ENCODE assay signal across 23 cellular contexts in the genomic region with DNA sequence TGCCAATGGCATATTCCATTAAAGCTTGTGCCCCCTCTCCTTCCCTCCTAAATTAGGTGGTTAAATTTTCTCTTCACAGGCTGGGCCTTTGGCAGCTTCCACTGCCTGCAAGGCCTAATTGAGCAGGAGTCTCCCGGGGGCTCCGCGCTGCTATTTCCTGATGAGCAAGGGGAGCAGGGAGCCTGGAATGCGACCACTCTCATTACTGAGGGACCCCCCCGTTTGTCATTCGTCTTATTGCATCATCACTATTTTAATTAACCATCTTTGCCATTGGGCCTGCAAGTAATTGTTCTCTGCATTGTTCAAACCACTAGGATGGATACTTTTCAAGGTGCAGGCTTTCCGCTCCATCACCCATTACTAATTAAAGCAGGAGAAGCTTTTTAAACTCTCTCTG.
"Had no signal": no experiment of that assay in that cellular context is flagged by ENCODE, and none has a peak within 500 bp of the region (broad histone marks: within the 10 kb centered on the region; RNA-seq: fewer than 3 reads in every experiment).

No MANE protein-coding gene starts in this region.

- H3K4me1 Mint-ChIP-seq: activated B cell treated with CpG ODN at 0.5 μM for 24 hours; activated CD4-positive, alpha-beta memory T cell treated with anti-CD3 and anti-CD28 coated beads, Interleukin-2, amount 10 ng/mL, durations not matched to agents 7 days and 5 days; activated CD4-positive, alpha-beta T cell treated with anti-CD3 and anti-CD28 coated beads, Interleukin-2, amount 10 ng/mL, durations not matched to agents 7 days and 5 days; activated naive CD4-positive, alpha-beta T cell treated with anti-CD3 and anti-CD28 coated beads, Interleukin-2, amount 50 U/mL, for 24 hours had no signal

- H3K9me3 Mint-ChIP-seq: activated B cell treated with CpG ODN at 0.5 μM for 24 hours; activated CD4-positive, alpha-beta memory T cell treated with anti-CD3 and anti-CD28 coated beads, Interleukin-2, amount 10 ng/mL, durations not matched to agents 7 days and 5 days; T-helper 1 cell treated with Interleukin-12 subunit alpha and Interleukin-12 subunit beta and Interleukin-4 antibody, amounts not matched to agents 30 μg/mL and 1 μg/mL, for 36 hours had no signal

- H3K36me3 Mint-ChIP-seq: activated naive CD4-positive, alpha-beta T cell treated with anti-CD3 and anti-CD28 coated beads, Interleukin-2, amount 50 U/mL, for 24 hours had no signal

- H3K4me1 ChIP-seq: breast epithelium, Peyer's patch, SJSA1 had no signal

- H3K4me3 Mint-ChIP-seq: activated B cell treated with CpG ODN at 0.5 μM for 24 hours; activated CD4-positive, alpha-beta memory T cell treated with anti-CD3 and anti-CD28 coated beads, Interleukin-2, amount 10 ng/mL, durations not matched to agents 7 days and 5 days; activated CD4-positive, alpha-beta T cell treated with anti-CD3 and anti-CD28 coated beads, Interleukin-2, amount 10 ng/mL, durations not matched to agents 7 days and 5 days; activated naive CD4-positive, alpha-beta T cell treated with anti-CD3 and anti-CD28 coated beads, Interleukin-2, amount 50 U/mL, for 24 hours; T-helper 1 cell treated with Interleukin-12 subunit alpha and Interleukin-12 subunit beta and Interleukin-4 antibody, amounts not matched to agents 30 μg/mL and 1 μg/mL, for 36 hours had no signal

- H3K4me2 ChIP-seq: KMS-11 had no signal

- H3K27ac Mint-ChIP-seq: activated B cell treated with CpG ODN at 0.5 μM for 24 hours; activated CD4-positive, alpha-beta memory T cell treated with anti-CD3 and anti-CD28 coated beads, Interleukin-2, amount 10 ng/mL, durations not matched to agents 7 days and 5 days; activated CD4-positive, alpha-beta T cell treated with anti-CD3 and anti-CD28 coated beads, Interleukin-2, amount 10 ng/mL, durations not matched to agents 7 days and 5 days; activated naive CD4-positive, alpha-beta T cell treated with anti-CD3 and anti-CD28 coated beads, Interleukin-2, amount 50 U/mL, for 24 hours; T-helper 1 cell treated with Interleukin-12 subunit alpha and Interleukin-12 subunit beta and Interleukin-4 antibody, amounts not matched to agents 30 μg/mL and 1 μg/mL, for 36 hours had no signal

- H3K27me3 ChIP-seq: breast epithelium, MG63, Peyer's patch had no signal

- DNase-seq: activated B cell treated with CpG ODN at 0.5 μM for 24 hours; activated CD4-positive, alpha-beta memory T cell treated with anti-CD3 and anti-CD28 coated beads, Interleukin-2, amount 10 ng/mL, durations not matched to agents 7 days and 5 days; activated CD4-positive, alpha-beta T cell treated with anti-CD3 and anti-CD28 coated beads, Interleukin-2, amount 10 ng/mL, durations not matched to agents 7 days and 5 days; activated CD8-positive, alpha-beta memory T cell treated with anti-CD3 and anti-CD28 coated beads, Interleukin-2, amount 50 U/mL, for 4 hours; activated naive CD4-positive, alpha-beta T cell; aorta; caudate nucleus; MG63; MV-4-11; NCI-H1092 treated with DMSO at 0.1 percent for 48 hours; NCI-H1436 treated with DMSO at 0.1 percent for 48 hours; NCI-H187; NCI-H510A treated with DMSO at 0.1 percent for 48 hours; NCI-H69; NK-92 treated with Interleukin-12 subunit alpha and Interleukin-12 subunit beta, amount 100 ng/mL, for 24 hours; Peyer's patch; Right ventricle myocardium superior had no signal

- H3K36me3 ChIP-seq: breast epithelium, MG63, Peyer's patch, SJSA1 had no signal

- H3K27me3 Mint-ChIP-seq: activated B cell treated with CpG ODN at 0.5 μM for 24 hours; activated CD4-positive, alpha-beta memory T cell treated with anti-CD3 and anti-CD28 coated beads, Interleukin-2, amount 10 ng/mL, durations not matched to agents 7 days and 5 days; activated CD4-positive, alpha-beta T cell treated with anti-CD3 and anti-CD28 coated beads, Interleukin-2, amount 10 ng/mL, durations not matched to agents 7 days and 5 days; activated naive CD4-positive, alpha-beta T cell treated with anti-CD3 and anti-CD28 coated beads, Interleukin-2, amount 50 U/mL, for 24 hours had no signal

- H3K9ac ChIP-seq: KMS-11 had no signal

- H3K27ac ChIP-seq: breast epithelium, KMS-11, Peyer's patch, RWPE1, SJSA1 had no signal

- H3K4me3 ChIP-seq: breast epithelium, MG63, Peyer's patch, SJSA1 had no signal

- H3K9me3 ChIP-seq: MG63, Peyer's patch, SJSA1 had no signal
